In genomic region chr4:1309261-1310010, GRCh38 we compare ENCODE assay signal across 8 cellular contexts. TPM values are rescaled to one million over a fixed set of nuclear protein-coding genes. Genes with fewer than 3 reads are reported as not detected.
DNase-seq lines count a peak whose midpoint lies in the region; ATAC-seq and TF ChIP-seq lines count a peak whose summit lies in the region.

No MANE protein-coding gene starts in this region.

- DNase-seq in AG04450 (ENCODE audit: low read depth, low spot score) (peak; percentile 84), SK-N-MC (ENCODE audit: low read depth, low spot score) (no peak), amniotic epithelial cell (ENCODE audit: low read depth) (peak; percentile 95), cardiac muscle cell (ENCODE audit: low read depth in 1 of 2, low spot score in 1 of 2) (peak; percentile 93 to 97), nucleus accumbens (lab: John Stamatoyannopoulos, UW) (peak; percentile 25 to 94 (median 83)), NCI-H2107 treated with DMSO at 0.1 percent for 48 hours (lab: John Stamatoyannopoulos, UW; ENCODE audit: unreplicated experiment) (no peak)

- peak overlapping the region; percentile 11 for H3K9ac ChIP-seq in SK-N-MC (ENCODE audit: insufficient read length)

- H3K9me3 ChIP-seq in AG04450 (ENCODE audit: control insufficient read depth, insufficient read depth, low read length) = peaks cover 18% of the 10 kb centered on the region
- H3K9me3 ChIP-seq in SK-N-MC (ENCODE audit: low read depth, low read length) = no peaks in the 10 kb centered on the region
- H3K9me3 ChIP-seq in cardiac muscle cell (ENCODE audit: low read depth) = no peaks in the 10 kb centered on the region

- 0 out of 2 replicates have a peak, but pooled peaks have one; percentile 2 for TF ChIP-seq CTCF in AG04450 (IDR thresholded peaks at IDR 0.05; ENCODE audit: low read depth, low read length)
- TF ChIP-seq CTCF in cardiac muscle cell (IDR thresholded peaks at IDR 0.05; ENCODE audit: low read depth, low read length) = no peak

- H3K27ac ChIP-seq in AG04450 (ENCODE audit: low read depth, low read length) (peak overlapping the region; percentile 87), SK-N-MC (no peak overlapping the region), cardiac muscle cell (peak overlapping the region; percentile 97), temporal lobe (ENCODE audit: low read depth, low read length) (peak overlapping the region; percentile 58)

- H3K4me3 ChIP-seq in AG04450 (ENCODE audit: low read depth, low read length) = peak overlapping the region; percentile 63
- H3K4me3 ChIP-seq in SK-N-MC = no peak overlapping the region
- H3K4me3 ChIP-seq in cardiac muscle cell = peak overlapping the region; percentile 10

- ATAC-seq in GM21529 (IDR thresholded peaks at IDR 0.05; ENCODE audit: unreplicated experiment) = peak; percentile 72

- H3K36me3 ChIP-seq in SK-N-MC (ENCODE audit: insufficient read depth, low read length) (peaks cover 24% of the 10 kb centered on the region), cardiac muscle cell (peaks cover 13% of the 10 kb centered on the region)

- peaks cover 7% of the 10 kb centered on the region for H3K4me1 ChIP-seq in cardiac muscle cell (ENCODE audit: low read depth)

- CTCF ChIA-PET in AG04450 (lab: Charles Lee) = interaction anchor here (1.7 kb wide), 1 partner anchor 178 kb away, joined by 8 read pairs; no protein-coding TSS in a partner anchor

- no peaks in the 10 kb centered on the region for H3K27me3 ChIP-seq in AG04450 (ENCODE audit: control insufficient read depth, insufficient read depth, low read length)
- H3K27me3 ChIP-seq in cardiac muscle cell = no peaks in the 10 kb centered on the region

- POLR2A ChIA-PET in AG04450 (lab: Yijun Ruan, JAX) = interaction anchor here (0.9 to 1.9 kb wide), 4 partner anchors 9 to 299 kb away, joined by 4 to 17 read pairs (median 5); partner anchors contain the start of genes MAEA and UVSSA

RNA-seq across cellular contexts. Expression of gene MAEA, which starts 19.7 kb away (rescaled TPM):
- 73.3 and 77.6 TPM in 2 replicates for polyA plus RNA-seq in AG04450 (2011; rRNA removed)
- polyA minus RNA-seq in AG04450 (2011; rRNA and poly(A)+ RNA removed) = 41.7 and 58.2 TPM in 2 replicates
- 85.0 and 88.3 TPM in 2 replicates for total RNA-seq in cardiac muscle cell
- polyA plus RNA-seq in cardiac muscle cell = 70.2 and 76.8 TPM in 2 replicates
- 28.8 TPM for total RNA-seq in temporal lobe

RNA-seq across cellular contexts. Expression of gene UVSSA, which starts 37.6 kb away (rescaled TPM):
- polyA plus RNA-seq in AG04450 (2011; rRNA removed) (4.9 and 5.2 TPM in 2 replicates), cardiac muscle cell (7.2 and 8.8 TPM in 2 replicates)
- polyA minus RNA-seq in AG04450 (2011; rRNA and poly(A)+ RNA removed) = 4.0 and 4.6 TPM in 2 replicates
- total RNA-seq in cardiac muscle cell (4.6 and 14.1 TPM in 2 replicates), temporal lobe (7.9 TPM)

Comparison
In these comparisons a context has a peak if more than half of its experiments do, and no peak if none do; other contexts are left out.
1. DNase-seq: peak in AG04450 (single experiment), amniotic epithelial cell (single experiment), cardiac muscle cell (2 of 2) and nucleus accumbens (56 of 56); none in SK-N-MC (single experiment) and NCI-H2107 treated with DMSO at 0.1 percent for 48 hours (single experiment).